Comparison of ENCODE assay signal across 11 cellular contexts in genomic region chr2:31136732-31137131, GRCh38. TPM values are rescaled to one million over a fixed set of nuclear protein-coding genes. Genes with fewer than 3 reads are reported as not detected.
DNase-seq lines count a peak whose midpoint lies in the region; ATAC-seq lines count a peak whose summit lies in the region.
"Had no signal": no experiment of that assay in that cellular context is flagged by ENCODE, and none has a peak within 500 bp of the region (broad histone marks: within the 10 kb centered on the region; RNA-seq: fewer than 3 reads in every experiment).

No MANE protein-coding gene starts in this region.

- H3K4me1 ChIP-seq in iPS-18a (ENCODE audit: control insufficient read depth, low read depth, low read length), result peaks cover 11% of the 10 kb centered on the region
- H3K4me1 ChIP-seq in effector memory CD4-positive, alpha-beta T cell (ENCODE audit: control insufficient read depth, insufficient read depth, low read length, poor library complexity, severe bottlenecking), result peaks cover 11% of the 10 kb centered on the region

- no peaks in the 10 kb centered on the region for H3K9me3 Mint-ChIP-seq in activated naive CD4-positive, alpha-beta T cell treated with anti-CD3 and anti-CD28 coated beads, Interleukin-2, amount 10 ng/mL, durations not matched to agents 7 days and 5 days
- H3K9me3 Mint-ChIP-seq in stimulated activated naive CD8-positive, alpha-beta T cell treated with anti-CD3 and anti-CD28 coated beads, Interleukin-15, Interleukin-2, amounts not matched to agents 100 ng/mL and 50 ng/mL, for 24 hours, result no peaks in the 10 kb centered on the region

- peaks cover 80% of the 10 kb centered on the region for H3K27me3 Mint-ChIP-seq in activated naive CD4-positive, alpha-beta T cell treated with anti-CD3 and anti-CD28 coated beads, Interleukin-2, amount 10 ng/mL, durations not matched to agents 7 days and 5 days
- H3K27me3 Mint-ChIP-seq in T-helper 17 cell, result peaks cover 69% of the 10 kb centered on the region
- H3K27me3 Mint-ChIP-seq in stimulated activated naive CD8-positive, alpha-beta T cell treated with anti-CD3 and anti-CD28 coated beads, Interleukin-15, Interleukin-2, amounts not matched to agents 100 ng/mL and 50 ng/mL, for 24 hours, result peaks cover 48% of the 10 kb centered on the region

- no peak overlapping the region for H3K27ac ChIP-seq in iPS-18a (ENCODE audit: low read length)
- no peak overlapping the region for H3K27ac ChIP-seq in effector memory CD4-positive, alpha-beta T cell (ENCODE audit: insufficient read depth, low read length, poor library complexity, severe bottlenecking)

- no peak for DNase-seq in activated naive CD4-positive, alpha-beta T cell treated with anti-CD3 and anti-CD28 coated beads, Interleukin-2, amount 10 ng/mL, durations not matched to agents 7 days and 5 days
- DNase-seq in activated naive CD4-positive, alpha-beta T cell treated with anti-CD3 and anti-CD28 coated beads, Interleukin-2, amount 50 U/mL, for 16 hours, result no peak
- DNase-seq in T-helper 17 cell (no peak), RKO (ENCODE audit: low spot score) (no peak)
- no peak for DNase-seq in effector memory CD4-positive, alpha-beta T cell
- DNase-seq: cortex of kidney, NCI-H2081 treated with DMSO at 0.1 percent for 48 hours, SHP77 treated with DMSO at 0.1 percent for 48 hours had no signal

- no peak overlapping the region for H3K27ac Mint-ChIP-seq in activated naive CD4-positive, alpha-beta T cell treated with anti-CD3 and anti-CD28 coated beads, Interleukin-2, amount 10 ng/mL, durations not matched to agents 7 days and 5 days
- H3K27ac Mint-ChIP-seq in T-helper 17 cell, result no peak overlapping the region
- H3K27ac Mint-ChIP-seq in stimulated activated naive CD8-positive, alpha-beta T cell treated with anti-CD3 and anti-CD28 coated beads, Interleukin-15, Interleukin-2, amounts not matched to agents 100 ng/mL and 50 ng/mL, for 24 hours, result no peak overlapping the region

- peaks cover 64% of the 10 kb centered on the region for H3K27me3 ChIP-seq in iPS-18a (ENCODE audit: control insufficient read depth, insufficient read depth, low read length)
- peaks cover 28% of the 10 kb centered on the region for H3K27me3 ChIP-seq in effector memory CD4-positive, alpha-beta T cell (replicated peaks; ENCODE audit: control insufficient read depth, insufficient read depth, low read length, poor library complexity, severe bottlenecking)

- peaks cover 9% of the 10 kb centered on the region for H3K4me1 Mint-ChIP-seq in activated naive CD4-positive, alpha-beta T cell treated with anti-CD3 and anti-CD28 coated beads, Interleukin-2, amount 10 ng/mL, durations not matched to agents 7 days and 5 days
- H3K4me1 Mint-ChIP-seq in T-helper 17 cell, result peaks cover 9% of the 10 kb centered on the region
- peaks cover 10% of the 10 kb centered on the region for H3K4me1 Mint-ChIP-seq in stimulated activated naive CD8-positive, alpha-beta T cell treated with anti-CD3 and anti-CD28 coated beads, Interleukin-15, Interleukin-2, amounts not matched to agents 100 ng/mL and 50 ng/mL, for 24 hours (ENCODE audit: low read depth)

- no peaks in the 10 kb centered on the region for H3K36me3 Mint-ChIP-seq in activated naive CD4-positive, alpha-beta T cell treated with anti-CD3 and anti-CD28 coated beads, Interleukin-2, amount 10 ng/mL, durations not matched to agents 7 days and 5 days
- peaks cover 4% of the 10 kb centered on the region for H3K36me3 Mint-ChIP-seq in T-helper 17 cell (ENCODE audit: low read depth)
- H3K36me3 Mint-ChIP-seq in stimulated activated naive CD8-positive, alpha-beta T cell treated with anti-CD3 and anti-CD28 coated beads, Interleukin-15, Interleukin-2, amounts not matched to agents 100 ng/mL and 50 ng/mL, for 24 hours (ENCODE audit: low read depth), result no peaks in the 10 kb centered on the region

- CTCF ChIA-PET in activated naive CD4-positive, alpha-beta T cell treated with anti-CD3 and anti-CD28 coated beads, Interleukin-2, amount 10 ng/mL, durations not matched to agents 7 days and 5 days (lab: Charles Lee), result interaction anchor here (4.3 kb wide), 1 partner anchor 34 kb away, joined by 18 read pairs; no protein-coding TSS in a partner anchor

- no peaks in the 10 kb centered on the region for H3K36me3 ChIP-seq in iPS-18a (ENCODE audit: control insufficient read depth, low read depth, low read length)
- H3K36me3 ChIP-seq in effector memory CD4-positive, alpha-beta T cell (ENCODE audit: control insufficient read depth, insufficient read depth, low read length), result no peaks in the 10 kb centered on the region

- no peak for ATAC-seq in T-helper 17 cell
- ATAC-seq in HG03097 (IDR thresholded peaks at IDR 0.05; ENCODE audit: low FRiP score, unreplicated experiment), result no peak

- no peak overlapping the region for H3K9ac ChIP-seq in iPS-18a (ENCODE audit: low read length)

- peak overlapping the region; percentile 14 for H3K4me3 Mint-ChIP-seq in activated naive CD4-positive, alpha-beta T cell treated with anti-CD3 and anti-CD28 coated beads, Interleukin-2, amount 10 ng/mL, durations not matched to agents 7 days and 5 days
- H3K4me3 Mint-ChIP-seq in T-helper 17 cell, result peak overlapping the region; percentile 71
- H3K4me3 Mint-ChIP-seq in stimulated activated naive CD8-positive, alpha-beta T cell treated with anti-CD3 and anti-CD28 coated beads, Interleukin-15, Interleukin-2, amounts not matched to agents 100 ng/mL and 50 ng/mL, for 24 hours, result peak overlapping the region; percentile 77

- peaks cover 2% of the 10 kb centered on the region for H3K9me3 ChIP-seq in T-helper 17 cell (ENCODE audit: control insufficient read depth, low read length, poor library complexity, severe bottlenecking)
- no peaks in the 10 kb centered on the region for H3K9me3 ChIP-seq in iPS-18a (ENCODE audit: control insufficient read depth, low read depth, low read length)
- no peaks in the 10 kb centered on the region for H3K9me3 ChIP-seq in effector memory CD4-positive, alpha-beta T cell (ENCODE audit: control insufficient read depth, low read length)

- H3K4me3 ChIP-seq in iPS-18a (ENCODE audit: low read length), result peak overlapping the region; percentile 47
- no peak overlapping the region for H3K4me3 ChIP-seq in effector memory CD4-positive, alpha-beta T cell (ENCODE audit: insufficient read depth, low read depth, low read length, poor library complexity, severe bottlenecking)

RNA-seq across cellular contexts. Expression of gene GALNT14, which starts 1.5 kb away (rescaled TPM):
- total RNA-seq in T-helper 17 cell, result not detected

Comparison
In these comparisons a context has a peak if more than half of its experiments do, and no peak if none do; other contexts are left out.
1. H3K4me3 Mint-ChIP-seq: peak in every context shown above with its lines; median percentile 77 in stimulated activated naive CD8-positive, alpha-beta T cell treated with anti-CD3 and anti-CD28 coated beads, Interleukin-15, Interleukin-2, amounts not matched to agents 100 ng/mL and 50 ng/mL, for 24 hours; 71 in T-helper 17 cell; 14 in activated naive CD4-positive, alpha-beta T cell treated with anti-CD3 and anti-CD28 coated beads, Interleukin-2, amount 10 ng/mL, durations not matched to agents 7 days and 5 days.